In genomic region chr7:116447436-116447835, GRCh38 we compare ENCODE assay signal across 15 cellular contexts. TPM values are rescaled to one million over a fixed set of nuclear protein-coding genes. Genes with fewer than 3 reads are reported as not detected.
"Had no signal": no experiment of that assay in that cellular context is flagged by ENCODE, and none has a peak within 500 bp of the region (broad histone marks: within the 10 kb centered on the region; RNA-seq: fewer than 3 reads in every experiment).

No MANE protein-coding gene starts in this region.

- H3K27ac ChIP-seq: dorsolateral prefrontal cortex, pancreas had no signal

- H3K36me3 Mint-ChIP-seq: activated CD4-positive, alpha-beta memory T cell treated with anti-CD3 and anti-CD28 coated beads for 36 hours; activated naive CD8-positive, alpha-beta T cell; mesothelial cell of epicardium had no signal

- H3K36me3 ChIP-seq: heart left ventricle, pancreas, transverse colon had no signal

- FAIRE-seq: bronchial epithelial cell, kidney, pancreas had no signal

- H3K27ac Mint-ChIP-seq: activated CD4-positive, alpha-beta memory T cell treated with anti-CD3 and anti-CD28 coated beads for 36 hours; activated naive CD8-positive, alpha-beta T cell; mesothelial cell of epicardium had no signal

- DNase-seq: activated CD4-positive, alpha-beta memory T cell treated with anti-CD3 and anti-CD28 coated beads for 36 hours; activated CD4-positive, CD25-positive, alpha-beta regulatory T cell treated with anti-CD3 and anti-CD28 coated beads, Interleukin-2, amount 50 U/mL, for 72 hours; activated gamma-delta T cell; activated T-cell treated with anti-CD3 and anti-CD28 coated beads, Interleukin-2, amount 50 U/mL, for 48 hours; aorta; dorsolateral prefrontal cortex; foreskin melanocyte; heart left ventricle; kidney; pancreas; transverse colon had no signal

- H3K27me3 ChIP-seq: dorsolateral prefrontal cortex, heart left ventricle, pancreas, transverse colon had no signal

- H3K9me3 ChIP-seq: heart left ventricle, pancreas, transverse colon had no signal

- H3K9me3 Mint-ChIP-seq: activated CD4-positive, alpha-beta memory T cell treated with anti-CD3 and anti-CD28 coated beads for 36 hours; mesothelial cell of epicardium; neural crest cell had no signal

- H3K4me3 ChIP-seq: dorsolateral prefrontal cortex, heart left ventricle, pancreas, transverse colon had no signal

- H3K4me1 ChIP-seq: pancreas had no signal

- ATAC-seq: pancreas had no signal

- H3K4me3 Mint-ChIP-seq: activated CD4-positive, alpha-beta memory T cell treated with anti-CD3 and anti-CD28 coated beads for 36 hours; activated naive CD8-positive, alpha-beta T cell; mesothelial cell of epicardium; neural crest cell had no signal

RNA-seq across cellular contexts. Expression of gene CAV2, which starts 52.1 kb away (rescaled TPM):
- total RNA-seq: activated CD4-positive, alpha-beta memory T cell treated with anti-CD3 and anti-CD28 coated beads for 36 hours had no signal
